In genomic region chr9:19009566-19009965, GRCh38 we compare ENCODE assay signal across 1 cellular context.
TF ChIP-seq lines count a peak whose summit lies in the region.

No MANE protein-coding gene starts in this region.

TF ChIP-seq in GM23338, 12 proteins besides CTCF, POLR2A, EP300 and RAD21:
- TF ChIP-seq, protein P1, sequence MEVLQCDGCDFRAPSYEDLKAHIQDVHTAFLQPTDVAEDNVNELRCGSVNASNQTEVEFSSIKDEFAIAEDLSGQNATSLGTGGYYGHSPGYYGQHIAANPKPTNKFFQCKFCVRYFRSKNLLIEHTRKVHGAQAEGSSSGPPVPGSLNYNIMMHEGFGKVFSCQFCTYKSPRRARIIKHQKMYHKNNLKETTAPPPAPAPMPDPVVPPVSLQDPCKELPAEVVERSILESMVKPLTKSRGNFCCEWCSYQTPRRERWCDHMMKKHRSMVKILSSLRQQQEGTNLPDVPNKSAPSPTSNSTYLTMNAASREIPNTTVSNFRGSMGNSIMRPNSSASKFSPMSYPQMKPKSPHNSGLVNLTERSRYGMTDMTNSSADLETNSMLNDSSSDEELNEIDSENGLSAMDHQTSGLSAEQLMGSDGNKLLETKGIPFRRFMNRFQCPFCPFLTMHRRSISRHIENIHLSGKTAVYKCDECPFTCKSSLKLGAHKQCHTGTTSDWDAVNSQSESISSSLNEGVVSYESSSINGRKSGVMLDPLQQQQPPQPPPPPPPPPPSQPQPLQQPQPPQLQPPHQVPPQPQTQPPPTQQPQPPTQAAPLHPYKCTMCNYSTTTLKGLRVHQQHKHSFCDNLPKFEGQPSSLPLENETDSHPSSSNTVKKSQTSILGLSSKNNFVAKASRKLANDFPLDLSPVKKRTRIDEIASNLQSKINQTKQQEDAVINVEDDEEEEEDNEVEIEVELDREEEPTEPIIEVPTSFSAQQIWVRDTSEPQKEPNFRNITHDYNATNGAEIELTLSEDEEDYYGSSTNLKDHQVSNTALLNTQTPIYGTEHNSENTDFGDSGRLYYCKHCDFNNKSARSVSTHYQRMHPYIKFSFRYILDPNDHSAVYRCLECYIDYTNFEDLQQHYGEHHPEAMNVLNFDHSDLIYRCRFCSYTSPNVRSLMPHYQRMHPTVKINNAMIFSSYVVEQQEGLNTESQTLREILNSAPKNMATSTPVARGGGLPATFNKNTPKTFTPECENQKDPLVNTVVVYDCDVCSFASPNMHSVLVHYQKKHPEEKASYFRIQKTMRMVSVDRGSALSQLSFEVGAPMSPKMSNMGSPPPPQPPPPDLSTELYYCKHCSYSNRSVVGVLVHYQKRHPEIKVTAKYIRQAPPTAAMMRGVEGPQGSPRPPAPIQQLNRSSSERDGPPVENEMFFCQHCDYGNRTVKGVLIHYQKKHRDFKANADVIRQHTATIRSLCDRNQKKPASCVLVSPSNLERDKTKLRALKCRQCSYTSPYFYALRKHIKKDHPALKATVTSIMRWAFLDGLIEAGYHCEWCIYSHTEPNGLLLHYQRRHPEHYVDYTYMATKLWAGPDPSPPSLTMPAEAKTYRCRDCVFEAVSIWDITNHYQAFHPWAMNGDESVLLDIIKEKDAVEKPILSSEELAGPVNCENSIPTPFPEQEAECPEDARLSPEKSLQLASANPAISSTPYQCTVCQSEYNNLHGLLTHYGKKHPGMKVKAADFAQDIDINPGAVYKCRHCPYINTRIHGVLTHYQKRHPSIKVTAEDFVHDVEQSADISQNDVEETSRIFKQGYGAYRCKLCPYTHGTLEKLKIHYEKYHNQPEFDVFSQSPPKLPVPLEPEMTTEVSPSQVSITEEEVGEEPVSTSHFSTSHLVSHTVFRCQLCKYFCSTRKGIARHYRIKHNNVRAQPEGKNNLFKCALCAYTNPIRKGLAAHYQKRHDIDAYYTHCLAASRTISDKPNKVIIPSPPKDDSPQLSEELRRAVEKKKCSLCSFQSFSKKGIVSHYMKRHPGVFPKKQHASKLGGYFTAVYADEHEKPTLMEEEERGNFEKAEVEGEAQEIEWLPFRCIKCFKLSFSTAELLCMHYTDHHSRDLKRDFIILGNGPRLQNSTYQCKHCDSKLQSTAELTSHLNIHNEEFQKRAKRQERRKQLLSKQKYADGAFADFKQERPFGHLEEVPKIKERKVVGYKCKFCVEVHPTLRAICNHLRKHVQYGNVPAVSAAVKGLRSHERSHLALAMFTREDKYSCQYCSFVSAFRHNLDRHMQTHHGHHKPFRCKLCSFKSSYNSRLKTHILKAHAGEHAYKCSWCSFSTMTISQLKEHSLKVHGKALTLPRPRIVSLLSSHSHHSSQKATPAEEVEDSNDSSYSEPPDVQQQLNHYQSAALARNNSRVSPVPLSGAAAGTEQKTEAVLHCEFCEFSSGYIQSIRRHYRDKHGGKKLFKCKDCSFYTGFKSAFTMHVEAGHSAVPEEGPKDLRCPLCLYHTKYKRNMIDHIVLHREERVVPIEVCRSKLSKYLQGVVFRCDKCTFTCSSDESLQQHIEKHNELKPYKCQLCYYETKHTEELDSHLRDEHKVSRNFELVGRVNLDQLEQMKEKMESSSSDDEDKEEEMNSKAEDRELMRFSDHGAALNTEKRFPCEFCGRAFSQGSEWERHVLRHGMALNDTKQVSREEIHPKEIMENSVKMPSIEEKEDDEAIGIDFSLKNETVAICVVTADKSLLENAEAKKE (CRISPR knock-in tag; IDR thresholded peaks at IDR 0.05): no peak
- no peak for TF ChIP-seq ZNF114 (CRISPR knock-in tag; IDR thresholded peaks at IDR 0.05)
- no peak for TF ChIP-seq STAT1 (IDR thresholded peaks at IDR 0.05; ENCODE audit: unreplicated experiment)
- TF ChIP-seq EZH2 (IDR thresholded peaks at IDR 0.05; ENCODE audit: low read depth, unreplicated experiment): no peak
- TF ChIP-seq EZH2phosphoT487 (IDR thresholded peaks at IDR 0.05; ENCODE audit: unreplicated experiment): no peak
- no peak for TF ChIP-seq CREB1 (CRISPR knock-in tag; IDR thresholded peaks at IDR 0.05; ENCODE audit: low read depth)
